Comparison of ENCODE assay signal across 15 cellular contexts in the genomic region with DNA sequence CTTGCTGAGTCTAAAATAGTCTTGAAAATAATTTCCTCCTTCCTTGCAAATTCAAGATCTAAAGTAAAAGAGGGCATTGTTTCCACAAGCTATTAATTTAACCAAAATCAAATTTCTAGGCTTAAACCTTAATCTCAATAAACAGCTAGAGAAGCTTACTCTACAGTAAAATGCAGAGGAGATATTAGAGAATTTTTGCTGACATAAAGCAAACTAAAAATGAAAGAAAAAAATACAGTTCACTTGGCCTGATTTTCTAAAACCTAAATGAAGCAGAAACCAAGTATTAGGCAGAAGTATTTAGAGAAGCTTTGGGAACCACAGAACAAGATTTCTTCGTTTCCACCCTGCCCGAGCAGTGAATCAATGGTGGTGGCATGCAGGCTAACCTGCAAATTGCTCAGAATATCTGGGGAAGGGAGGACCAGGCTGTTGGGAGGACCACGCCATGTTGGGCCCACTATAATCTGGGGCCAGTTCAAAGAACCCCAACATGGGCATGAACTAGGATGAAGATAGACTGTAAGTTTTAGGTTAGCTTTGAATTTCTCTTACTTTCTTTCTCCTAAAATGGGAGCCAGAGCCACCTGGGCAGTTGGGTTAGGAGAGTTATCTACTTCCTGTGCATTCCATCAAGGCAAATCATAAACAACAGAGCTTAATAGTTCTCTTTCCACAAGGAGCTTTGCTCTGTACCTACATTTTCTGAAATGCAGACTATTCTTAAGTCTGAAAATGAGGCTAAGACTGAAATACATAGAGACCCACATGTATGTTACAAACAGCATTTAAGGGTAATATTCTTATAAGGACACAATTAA. TPM values are rescaled to one million over a fixed set of nuclear protein-coding genes. Genes with fewer than 3 reads are reported as not detected.
DNase-seq lines count a peak whose midpoint lies in the region; ATAC-seq and TF ChIP-seq lines count a peak whose summit lies in the region.
"Had no signal": no experiment of that assay in that cellular context is flagged by ENCODE, and none has a peak within 500 bp of the region (broad histone marks: within the 10 kb centered on the region; RNA-seq: fewer than 3 reads in every experiment).

No MANE protein-coding gene starts in this region.

- 94 to 95% methylated on average over 3 of the region's 3 CpGs for WGBS in thyroid gland, 2 donors

- peaks cover 23% of the 10 kb centered on the region for H3K36me3 Mint-ChIP-seq in chondrocyte (ENCODE audit: low read depth)
- peaks cover 0 to 11% of the 10 kb centered on the region in 2 donors for H3K36me3 Mint-ChIP-seq in activated naive CD4-positive, alpha-beta T cell treated with anti-CD3 and anti-CD28 coated beads, Interleukin-2, amount 50 U/mL, for 72 hours
- H3K36me3 Mint-ChIP-seq: activated naive CD4-positive, alpha-beta T cell treated with anti-CD3 and anti-CD28 coated beads, Interleukin-2, amount 50 U/mL, for 24 hours; immature natural killer cell had no signal

- H3K9me3 ChIP-seq in thyroid gland: no peaks in the 10 kb centered on the region
- H3K9me3 ChIP-seq: neutrophil had no signal

- no peak for ATAC-seq in activated naive CD4-positive, alpha-beta T cell treated with anti-CD3 and anti-CD28 coated beads, Interleukin-2, amount 50 U/mL, for 72 hours

- H3K27me3 Mint-ChIP-seq in chondrocyte (ENCODE audit: low read depth): no peaks in the 10 kb centered on the region

- peaks cover 0 to 4% of the 10 kb centered on the region in 2 donors for H3K36me3 ChIP-seq in thyroid gland
- H3K36me3 ChIP-seq: neutrophil had no signal

- H3K9me3 Mint-ChIP-seq in chondrocyte (ENCODE audit: low read depth): no peaks in the 10 kb centered on the region
- no peaks in the 10 kb centered on the region for H3K9me3 Mint-ChIP-seq in activated naive CD4-positive, alpha-beta T cell treated with anti-CD3 and anti-CD28 coated beads, Interleukin-2, amount 50 U/mL, for 72 hours
- H3K9me3 Mint-ChIP-seq: activated naive CD4-positive, alpha-beta T cell treated with anti-CD3 and anti-CD28 coated beads, Interleukin-2, amount 50 U/mL, for 24 hours had no signal

- DNase-seq in RPMI7951 (ENCODE audit: low read depth) (peak; percentile 20), chondrocyte (ENCODE audit: low spot score) (no peak), kidney tubule cell (ENCODE audit: low spot score) (peak; percentile 52), thyroid gland (no peak), hypothalamus (lab: John Stamatoyannopoulos, UW) (no peak), DMS53 (lab: John Stamatoyannopoulos, UW) (no peak), NCI-H1092 (lab: John Stamatoyannopoulos, UW) (no peak)
- no peak for DNase-seq in activated naive CD4-positive, alpha-beta T cell treated with anti-CD3 and anti-CD28 coated beads, Interleukin-2, amount 50 U/mL, for 72 hours (ENCODE audit: low spot score in 2 of 2)
- DNase-seq: activated CD8-positive, alpha-beta memory T cell treated with anti-CD3 and anti-CD28 coated beads for 24 hours; DMS153; immature natural killer cell; NCI-H2029; stimulated activated naive CD4-positive, alpha-beta T cell had no signal

- TF ChIP-seq CTCF in chondrocyte (IDR thresholded peaks at IDR 0.05) (no peak), thyroid gland (IDR thresholded peaks at IDR 0.05) (no peak)

- H3K4me1 ChIP-seq in thyroid gland: peaks cover 38 to 65% of the 10 kb centered on the region in 2 donors

- no peak for TF ChIP-seq POLR2A in thyroid gland (IDR thresholded peaks at IDR 0.05)

- peak overlapping the region; percentile 10 to 81 (median 31) for H3K27ac ChIP-seq in thyroid gland
- H3K27ac ChIP-seq: neutrophil had no signal

- H3K27me3 ChIP-seq in thyroid gland: no peaks in the 10 kb centered on the region

- peaks cover 83% of the 10 kb centered on the region for H3K4me1 Mint-ChIP-seq in chondrocyte (ENCODE audit: low read depth)

- peak overlapping the region; percentile 95 for H3K4me3 Mint-ChIP-seq in chondrocyte (ENCODE audit: unreplicated experiment)
- H3K4me3 Mint-ChIP-seq: activated naive CD4-positive, alpha-beta T cell treated with anti-CD3 and anti-CD28 coated beads, Interleukin-2, amount 50 U/mL, for 24 hours; immature natural killer cell had no signal

- peak overlapping the region; percentile 88 for H3K27ac Mint-ChIP-seq in chondrocyte (ENCODE audit: unreplicated experiment)
- H3K27ac Mint-ChIP-seq in activated naive CD4-positive, alpha-beta T cell treated with anti-CD3 and anti-CD28 coated beads, Interleukin-2, amount 50 U/mL, for 72 hours: no peak overlapping the region
- H3K27ac Mint-ChIP-seq: activated naive CD4-positive, alpha-beta T cell treated with anti-CD3 and anti-CD28 coated beads, Interleukin-2, amount 50 U/mL, for 24 hours; immature natural killer cell had no signal

- intact Hi-C loops in thyroid gland (cut with DNase I): no loop called here

- H3K4me3 ChIP-seq in thyroid gland (replicated peaks in 1 of 3): no peak overlapping the region

RNA-seq across cellular contexts. Expression of a gene that starts 4.1 kb away (rescaled TPM):
- total RNA-seq in RPMI7951 (2014; rRNA removed; shearing (Covaris generic)): 147 and 157 TPM in 2 replicates
- 405 to 481 TPM (median 466 TPM) in 3 replicates for total RNA-seq in chondrocyte
- total RNA-seq in thyroid gland: 100 to 1,000 TPM; 103 to 112 (median 106) TPM
- under 1 TPM in 1 of 2 donors, not detected in 1; 0.27 TPM for total RNA-seq in activated naive CD4-positive, alpha-beta T cell treated with anti-CD3 and anti-CD28 coated beads, Interleukin-2, amount 50 U/mL, for 72 hours

Comparison
In these comparisons a context has a peak if more than half of its experiments do, and no peak if none do; other contexts are left out.
1. DNase-seq: peak in RPMI7951 (single experiment) and kidney tubule cell (single experiment); none in chondrocyte (single experiment), thyroid gland (0 of 2), hypothalamus (0 of 51), activated naive CD4-positive, alpha-beta T cell treated with anti-CD3 and anti-CD28 coated beads, Interleukin-2, amount 50 U/mL, for 72 hours (0 of 2), DMS53 (single experiment) and NCI-H1092 (single experiment).
2. RNA of a gene that starts 4.1 kb away (total RNA-seq): 405 to 481 TPM in chondrocyte, 147 to 157 TPM in RPMI7951 and 103 to 112 TPM in thyroid gland; 0.27 TPM in activated naive CD4-positive, alpha-beta T cell treated with anti-CD3 and anti-CD28 coated beads, Interleukin-2, amount 50 U/mL, for 72 hours; every median in the first group is over 10 times any median in the second.